ENCODE assay signal across 8 cellular contexts in genomic region chr12:67943295-67943892, GRCh38. TPM values are rescaled to one million over a fixed set of nuclear protein-coding genes. Genes with fewer than 3 reads are reported as not detected.
DNase-seq lines count a peak whose midpoint lies in the region; ATAC-seq and TF ChIP-seq lines count a peak whose summit lies in the region.

No MANE protein-coding gene starts in this region.

- no peaks in the 10 kb centered on the region for H3K4me1 ChIP-seq in Panc1 (ENCODE audit: control insufficient read depth, insufficient read depth, low read length)
- H3K4me1 ChIP-seq in gastroesophageal sphincter: peaks cover 0 to 19% (median 4%) of the 10 kb centered on the region in 3 donors
- peaks cover 2% of the 10 kb centered on the region for H3K4me1 ChIP-seq in prostate gland (replicated peaks)

- no peak overlapping the region for H3K27ac ChIP-seq in Panc1 (ENCODE audit: low read length)
- peak overlapping the region in 1 of 4 donors; percentile 3 for H3K27ac ChIP-seq in gastroesophageal sphincter
- H3K27ac ChIP-seq in prostate gland: no peak overlapping the region

- POLR2A ChIA-PET in Panc1 (lab: Charles Lee): no interaction called here

- peaks cover 22% of the 10 kb centered on the region for H3K27me3 ChIP-seq in Panc1 (ENCODE audit: control insufficient read depth, insufficient read depth, low read length)
- H3K27me3 ChIP-seq in gastroesophageal sphincter: no peaks in the 10 kb centered on the region
- no peaks in the 10 kb centered on the region for H3K27me3 ChIP-seq in prostate gland (replicated peaks; ENCODE audit: insufficient read depth)

- ATAC-seq in GM19452 (IDR thresholded peaks at IDR 0.05; ENCODE audit: unreplicated experiment) (peak; percentile 78), Panc1 (peak; percentile 85), gastroesophageal sphincter (peak; percentile 81), HG02870 (IDR thresholded peaks at IDR 0.05; ENCODE audit: unreplicated experiment) (no peak)

- H3K27me3 Mint-ChIP-seq in CD14-positive monocyte (ENCODE audit: low read depth in 3 of 3): peaks cover 0 to 8% (median 2%) of the 10 kb centered on the region in 3 donors

- WGBS in gastroesophageal sphincter (ENCODE audit: low coverage in 1 of 2), 2 donors: 3 to 7% methylated on average over 5 of the region's 5 CpGs
- WGBS in prostate gland: 4% methylated on average over 5 of the region's 5 CpGs

- no peak for TF ChIP-seq EP300 in gastroesophageal sphincter (IDR thresholded peaks at IDR 0.05)

- H3K9me3 ChIP-seq in Panc1 (ENCODE audit: control insufficient read depth, insufficient read depth, low read depth, low read length): no peaks in the 10 kb centered on the region
- no peaks in the 10 kb centered on the region for H3K9me3 ChIP-seq in gastroesophageal sphincter
- H3K9me3 ChIP-seq in prostate gland: no peaks in the 10 kb centered on the region

- intact Hi-C loops in CD14-positive monocyte (cut with micrococcal nuclease): loop anchor here (5.0 kb wide), 1 partner anchor 586 kb away; no protein-coding TSS in a partner anchor
- intact Hi-C loops in Panc1 (cut with micrococcal nuclease; ENCODE audit: unreplicated experiment): loop anchor here (5.0 kb wide), 1 partner anchor 586 kb away; no protein-coding TSS in a partner anchor
- intact Hi-C loops in prostate gland (cut with DNase I): loop anchor here (2.0 to 5.0 kb wide), 4 partner anchors 226 to 589 kb away; partner anchors contain the start of gene DYRK2

- no peaks in the 10 kb centered on the region for H3K36me3 ChIP-seq in Panc1 (ENCODE audit: control insufficient read depth, insufficient read depth, low read length)
- no peaks in the 10 kb centered on the region for H3K36me3 ChIP-seq in gastroesophageal sphincter
- no peaks in the 10 kb centered on the region for H3K36me3 ChIP-seq in prostate gland

- H3K4me1 Mint-ChIP-seq in CD14-positive monocyte: no peaks in the 10 kb centered on the region

- H3K36me3 Mint-ChIP-seq in CD14-positive monocyte: no peaks in the 10 kb centered on the region

- TF ChIP-seq POLR2A in gastroesophageal sphincter (IDR thresholded peaks at IDR 0.05) (no peak), prostate gland (IDR thresholded peaks at IDR 0.05) (no peak)

- H3K9me3 Mint-ChIP-seq in CD14-positive monocyte: no peaks in the 10 kb centered on the region

- CTCF ChIA-PET in Panc1 (lab: Charles Lee): interaction anchor here (0.6 to 1.1 kb wide), 5 partner anchors 13 to 656 kb away, joined by 3 to 7 read pairs (median 3); partner anchors contain the start of gene DYRK2

- no peak overlapping the region for H3K4me3 Mint-ChIP-seq in CD14-positive monocyte

- no peak overlapping the region for H3K27ac Mint-ChIP-seq in CD14-positive monocyte

- in situ Hi-C loops in Panc1 (cut with HindIII; ENCODE audit: low pct_unique_long_range_greater_than_20kb, low sequenced_read_pairs): no loop called here

- DNase-seq in CD14-positive monocyte (ENCODE audit: low spot score) (no peak), LHCN-M2 (ENCODE audit: low read depth) (peak; percentile 80), Panc1 (ENCODE audit: low read depth, low spot score) (peak; percentile 47), prostate gland (ENCODE audit: low spot score) (peak; percentile 78)
- DNase-seq in activated effector memory CD4-positive, alpha-beta T cell treated with anti-CD3 and anti-CD28 coated beads, Interleukin-2, amount 50 U/mL, for 16 hours: peak; percentile 76

- TF ChIP-seq CTCF in CD14-positive monocyte (IDR thresholded peaks at IDR 0.05): peak; percentile 73
- peak; percentile 75; the same call in 1 of the 2 replicates for TF ChIP-seq CTCF in Panc1 (IDR thresholded peaks at IDR 0.05)
- peak; percentile 69 to 84 (median 81) for TF ChIP-seq CTCF in gastroesophageal sphincter (IDR thresholded peaks at IDR 0.05)
- peak; percentile 60 to 80 (median 77) for TF ChIP-seq CTCF in prostate gland (IDR thresholded peaks at IDR 0.05)

- H3K4me3 ChIP-seq in Panc1 (ENCODE audit: low read depth in 2 of 2, low read length in 2 of 2): no peak overlapping the region
- no peak overlapping the region for H3K4me3 ChIP-seq in gastroesophageal sphincter
- H3K4me3 ChIP-seq in prostate gland: no peak overlapping the region

- BruUV-seq in Panc1 (replicated peaks; lab: Mats Ljungman, UMichigan): no TSS peak

RNA-seq across cellular contexts. Expression of gene IFNG-AS1, which starts 45.9 kb away (rescaled TPM):
- polyA plus RNA-seq in CD14-positive monocyte: not detected
- not detected in 2 replicates for total RNA-seq in LHCN-M2 (2014; rRNA removed)
- not detected for polyA plus RNA-seq in LHCN-M2 (2012)
- not detected for total RNA-seq in Panc1 (2021; ENCODE audit: unreplicated experiment)
- not detected for polyA plus RNA-seq in Panc1 (2012; ENCODE audit: insufficient read length)
- total RNA-seq in gastroesophageal sphincter: not detected
- total RNA-seq in prostate gland: not detected
